8 cellular contexts compared by ENCODE assay signal in the genomic region with DNA sequence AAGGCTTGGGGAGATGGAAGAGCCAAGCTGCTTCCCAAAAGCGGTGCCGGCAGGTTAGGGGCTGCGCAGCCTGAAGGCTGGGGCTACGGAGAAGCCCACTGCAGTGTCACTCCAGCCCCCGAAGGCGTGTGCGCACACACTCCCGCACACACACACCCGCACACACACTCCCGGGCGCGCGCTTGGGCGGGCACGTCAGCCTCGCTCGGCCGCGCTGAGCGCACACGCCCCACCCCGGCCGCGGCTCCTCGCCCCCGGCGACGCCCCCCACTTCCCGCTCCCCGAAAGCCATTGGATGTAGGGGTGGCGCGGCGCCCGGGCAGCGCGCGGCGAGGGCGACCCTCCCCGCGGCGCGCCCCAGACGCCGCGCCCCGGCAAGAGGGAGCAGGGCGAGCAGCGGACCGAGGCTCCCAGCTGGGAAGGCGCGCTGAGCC. TPM values are rescaled to one million over a fixed set of nuclear protein-coding genes. Genes with fewer than 3 reads are reported as not detected.
A peak's percentile ranks its signal among the peaks of the same experiment; 100 is the strongest.
DNase-seq lines count a peak whose midpoint lies in the region; ATAC-seq, FAIRE-seq and TF ChIP-seq lines count a peak whose summit lies in the region.

A gene with protein sequence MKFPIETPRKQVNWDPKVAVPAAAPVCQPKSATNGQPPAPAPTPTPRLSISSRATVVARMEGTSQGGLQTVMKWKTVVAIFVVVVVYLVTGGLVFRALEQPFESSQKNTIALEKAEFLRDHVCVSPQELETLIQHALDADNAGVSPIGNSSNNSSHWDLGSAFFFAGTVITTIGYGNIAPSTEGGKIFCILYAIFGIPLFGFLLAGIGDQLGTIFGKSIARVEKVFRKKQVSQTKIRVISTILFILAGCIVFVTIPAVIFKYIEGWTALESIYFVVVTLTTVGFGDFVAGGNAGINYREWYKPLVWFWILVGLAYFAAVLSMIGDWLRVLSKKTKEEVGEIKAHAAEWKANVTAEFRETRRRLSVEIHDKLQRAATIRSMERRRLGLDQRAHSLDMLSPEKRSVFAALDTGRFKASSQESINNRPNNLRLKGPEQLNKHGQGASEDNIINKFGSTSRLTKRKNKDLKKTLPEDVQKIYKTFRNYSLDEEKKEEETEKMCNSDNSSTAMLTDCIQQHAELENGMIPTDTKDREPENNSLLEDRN (minus strand): TSS at position 184 of the 434 bp plus-strand sequence. CDS start 471 bp downstream, outside the sequence.

- peaks cover 6 to 12% of the 10 kb centered on the region in 2 donors for H3K4me1 Mint-ChIP-seq in stimulated activated naive B cell treated with anti-CD40 and anti-IgM and Interleukin-4, amounts not matched to agents 10 μg/mL and 1 μg/mL and 100 μg/mL, for 72 hours

- peak within 1 kb of the TSS; percentile 91 for H2AFZ ChIP-seq in OCI-LY7 (ENCODE audit: low read length)

- POLR2A ChIA-PET in OCI-LY7 (lab: Charles Lee): no interaction called here

- DNase-seq in NCI-H1417 (lab: John Stamatoyannopoulos, UW) (peak in 2 of 3 experiments; percentile 70 to 79), NCI-H1417 treated with DMSO at 0.1 percent for 48 hours (lab: John Stamatoyannopoulos, UW) (no peak), OCI-LY7 (ENCODE audit: low spot score) (peak; percentile 19), frontal cortex (ENCODE audit: low spot score in 2 of 2) (peak; percentile 52 to 56), H54 (ENCODE audit: insufficient read length, low spot score) (no peak), MG63 (no peak)
- no peak for DNase-seq in stimulated activated naive B cell treated with anti-CD40 and anti-IgM and Interleukin-4, amounts not matched to agents 10 μg/mL and 1 μg/mL and 100 μg/mL, for 72 hours

- peaks cover 27% of the 10 kb centered on the region for H3K27me3 ChIP-seq in MG63

- no peak within 1 kb of the TSS for H3K27ac ChIP-seq in OCI-LY7 (ENCODE audit: low read depth, low read length, poor library complexity, severe bottlenecking)

- CTCF ChIA-PET in OCI-LY7 (lab: Charles Lee; ENCODE audit: unreplicated experiment): no interaction called here

- peaks cover 2 to 3% of the 10 kb centered on the region in 2 donors for H3K36me3 Mint-ChIP-seq in stimulated activated naive B cell treated with anti-CD40 and anti-IgM and Interleukin-4, amounts not matched to agents 10 μg/mL and 1 μg/mL and 100 μg/mL, for 72 hours

- H4K20me1 ChIP-seq in OCI-LY7 (ENCODE audit: insufficient read depth, low read length): no peaks in the 10 kb centered on the region

- peak; percentile 25 for ATAC-seq in GM21825 (IDR thresholded peaks at IDR 0.05; ENCODE audit: unreplicated experiment)
- ATAC-seq in stimulated activated naive B cell treated with anti-CD40 and anti-IgM and Interleukin-4, amounts not matched to agents 10 μg/mL and 1 μg/mL and 100 μg/mL, for 72 hours (replicated peaks): peak; percentile 12 to 24

- H3K36me3 ChIP-seq in OCI-LY7 (ENCODE audit: insufficient read depth, low read length) (no peaks in the 10 kb centered on the region), MG63 (no peaks in the 10 kb centered on the region)

- no peaks in the 10 kb centered on the region for H3K9me3 Mint-ChIP-seq in stimulated activated naive B cell treated with anti-CD40 and anti-IgM and Interleukin-4, amounts not matched to agents 10 μg/mL and 1 μg/mL and 100 μg/mL, for 72 hours

- no TSS peak for BruUV-seq in OCI-LY7 (replicated peaks; lab: Mats Ljungman, UMichigan)

- H3K4me3 ChIP-seq in OCI-LY7 (ENCODE audit: low read depth, low read length, poor library complexity, severe bottlenecking): peak within 1 kb of the TSS; percentile 74
- H3K4me3 ChIP-seq in MG63: no peak within 1 kb of the TSS

- H3K9me3 ChIP-seq in OCI-LY7 (ENCODE audit: low read length): no peaks in the 10 kb centered on the region
- no peaks in the 10 kb centered on the region for H3K9me3 ChIP-seq in MG63

- no peak for TF ChIP-seq CTCF in OCI-LY7 (conservative IDR thresholded peaks at IDR 0.05; ENCODE audit: low read length)

- H3K9me2 ChIP-seq in OCI-LY7 (ENCODE audit: insufficient read depth, low read length): no peaks in the 10 kb centered on the region

- H3K4me1 ChIP-seq in OCI-LY7 (ENCODE audit: insufficient read depth, low read length, poor library complexity, severe bottlenecking): peaks cover 9% of the 10 kb centered on the region

- intact Hi-C loops in OCI-LY7 (cut with micrococcal nuclease; ENCODE audit: unreplicated experiment): loop anchor here (5.0 kb wide), 1 partner anchor 64 kb away; a partner anchor contains a TSS

- H3K27me3 Mint-ChIP-seq in stimulated activated naive B cell treated with anti-CD40 and anti-IgM and Interleukin-4, amounts not matched to agents 10 μg/mL and 1 μg/mL and 100 μg/mL, for 72 hours: peaks cover 45 to 48% of the 10 kb centered on the region in 2 donors

- H3K4me2 ChIP-seq in OCI-LY7 (ENCODE audit: low read length): peak within 1 kb of the TSS; percentile 91

- H3K79me2 ChIP-seq in OCI-LY7 (ENCODE audit: insufficient read depth, low read depth, low read length): no peaks in the 10 kb centered on the region

- H3K4me3 Mint-ChIP-seq in stimulated activated naive B cell treated with anti-CD40 and anti-IgM and Interleukin-4, amounts not matched to agents 10 μg/mL and 1 μg/mL and 100 μg/mL, for 72 hours: peak within 1 kb of the TSS; percentile 88

- H3K27ac Mint-ChIP-seq in stimulated activated naive B cell treated with anti-CD40 and anti-IgM and Interleukin-4, amounts not matched to agents 10 μg/mL and 1 μg/mL and 100 μg/mL, for 72 hours: no peak within 1 kb of the TSS

- no peak for FAIRE-seq in frontal cortex (lab: Jason Lieb, UNC)
- no peak for FAIRE-seq in H54 (lab: Jason Lieb, UNC)

- no peak for TF ChIP-seq POLR2A in H54 (IDR thresholded peaks at IDR 0.05; ENCODE audit: low read depth, low read length)

RNA-seq across cellular contexts. Expression of the gene that starts here (rescaled TPM):
- 0.33 and 0.73 TPM in 2 replicates for total RNA-seq in OCI-LY7 (2014; rRNA removed; shearing (Covaris generic))
- 0.68 and 1.00 TPM in 2 replicates for total RNA-seq in OCI-LY7 (2022)
- 11.8 TPM for total RNA-seq in frontal cortex
- not detected in 2 replicates for total RNA-seq in MG63 (2014; rRNA removed; shearing (Covaris generic); ENCODE audit: low replicate concordance)

Comparison
In these comparisons a context has a peak if more than half of its experiments do, and no peak if none do; other contexts are left out.
1. DNase-seq: peak in NCI-H1417 (2 of 3) and frontal cortex (2 of 2); none in NCI-H1417 treated with DMSO at 0.1 percent for 48 hours (single experiment), stimulated activated naive B cell treated with anti-CD40 and anti-IgM and Interleukin-4, amounts not matched to agents 10 μg/mL and 1 μg/mL and 100 μg/mL, for 72 hours (single experiment), H54 (single experiment) and MG63 (single experiment).
2. Peak in DNase-seq, H3K4me3 ChIP-seq and H3K4me2 ChIP-seq in OCI-LY7; RNA of the gene not detected or under 1 TPM.